ENCODE assay signal across 14 cellular contexts in the genomic region with DNA sequence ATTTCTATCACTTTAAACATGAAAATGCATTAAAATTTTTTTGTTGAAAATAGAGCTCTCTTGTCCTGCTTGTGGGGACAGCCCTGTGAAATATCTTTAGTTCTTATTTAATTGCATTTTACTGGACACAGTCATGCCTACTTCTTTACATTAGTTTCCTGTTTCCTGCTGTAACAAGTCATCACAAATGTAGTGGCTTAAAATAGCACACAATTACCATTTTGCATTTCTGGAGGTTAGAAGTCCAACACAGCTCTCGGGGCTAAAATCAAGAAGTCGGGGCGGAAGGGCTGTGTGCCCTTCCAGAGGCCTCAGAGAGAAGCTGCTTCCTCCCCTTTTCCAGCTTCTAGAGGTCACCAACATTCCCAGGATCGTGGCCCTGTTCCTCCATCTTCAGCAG. TPM values are rescaled to one million over a fixed set of nuclear protein-coding genes. Genes with fewer than 3 reads are reported as not detected.
A peak's percentile ranks its signal among the peaks of the same experiment; 100 is the strongest.
DNase-seq lines count a peak whose midpoint lies in the region; ATAC-seq, FAIRE-seq and TF ChIP-seq lines count a peak whose summit lies in the region.
"Had no signal": no experiment of that assay in that cellular context is flagged by ENCODE, and none has a peak within 500 bp of the region (broad histone marks: within the 10 kb centered on the region; RNA-seq: fewer than 3 reads in every experiment).

No MANE protein-coding gene starts in this region.

- no peak overlapping the region for H3K27ac ChIP-seq in esophagus squamous epithelium
- H3K27ac ChIP-seq: stomach had no signal

- H2AFZ ChIP-seq in Loucy (ENCODE audit: low read length) = peak overlapping the region; percentile 66

- H4K20me1 ChIP-seq in Loucy (ENCODE audit: insufficient read depth, low read length, poor library complexity, severe bottlenecking) = no peaks in the 10 kb centered on the region

- peak overlapping the region; percentile 84 for H3K4me2 ChIP-seq in Loucy (ENCODE audit: low read depth, low read length, poor library complexity, severe bottlenecking)

- H3K4me1 ChIP-seq in Loucy (ENCODE audit: insufficient read depth, low read length, poor library complexity, severe bottlenecking) (peaks cover 63% of the 10 kb centered on the region), esophagus squamous epithelium (peaks cover 0 to 8% (median 0%) of the 10 kb centered on the region in 3 donors)
- H3K4me1 ChIP-seq: stomach had no signal

- H3K9me2 ChIP-seq in Loucy (replicated peaks; ENCODE audit: low read depth, low read length) = no peaks in the 10 kb centered on the region

- no peaks in the 10 kb centered on the region for H3K36me3 ChIP-seq in Loucy (ENCODE audit: insufficient read depth, low read length)
- no peaks in the 10 kb centered on the region for H3K36me3 ChIP-seq in bronchial epithelial cell (ENCODE audit: control insufficient read depth, insufficient read depth, low read length)
- no peaks in the 10 kb centered on the region for H3K36me3 ChIP-seq in esophagus squamous epithelium
- H3K36me3 ChIP-seq: stomach had no signal

- H3K9ac ChIP-seq in Loucy (ENCODE audit: low read depth, low read length, poor library complexity, severe bottlenecking) = peak overlapping the region; percentile 63

- ATAC-seq in GM21529 (IDR thresholded peaks at IDR 0.05; ENCODE audit: unreplicated experiment) (peak; percentile 58), HG03097 (IDR thresholded peaks at IDR 0.05; ENCODE audit: low FRiP score, unreplicated experiment) (no peak), HG03460 (IDR thresholded peaks at IDR 0.05; ENCODE audit: unreplicated experiment) (no peak)
- ATAC-seq: T-helper 17 cell had no signal

- H3K4me3 ChIP-seq in GM12865 (ENCODE audit: low read depth, low read length) (no peak overlapping the region), Loucy (ENCODE audit: low read length, poor library complexity, severe bottlenecking) (peak overlapping the region; percentile 64), bronchial epithelial cell (ENCODE audit: low read depth, low read length) (no peak overlapping the region), esophagus squamous epithelium (no peak overlapping the region)
- H3K4me3 ChIP-seq: stomach had no signal

- WGBS in esophagus squamous epithelium, 2 donors = 31 to 47% methylated on average over 4 of the region's 4 CpGs

- intact Hi-C loops in esophagus squamous epithelium (cut with DNase I) = no loop called here

- no peak for TF ChIP-seq POLR2A in esophagus squamous epithelium (IDR thresholded peaks at IDR 0.05)

- no peaks in the 10 kb centered on the region for H3K79me2 ChIP-seq in Loucy (ENCODE audit: insufficient read depth, low read length)

- no peak for TF ChIP-seq CTCF in GM12865 (IDR thresholded peaks at IDR 0.05; ENCODE audit: insufficient read depth, low read depth, low read length, missing control alignments)
- no peak for TF ChIP-seq CTCF in Loucy (conservative IDR thresholded peaks at IDR 0.05; ENCODE audit: low read length)
- TF ChIP-seq CTCF in bronchial epithelial cell (IDR thresholded peaks at IDR 0.05; ENCODE audit: insufficient read depth, low read length, severe bottlenecking) = no peak
- no peak for TF ChIP-seq CTCF in esophagus squamous epithelium (IDR thresholded peaks at IDR 0.05)

- no peaks in the 10 kb centered on the region for H3F3A ChIP-seq in Loucy (ENCODE audit: low read depth)

- H3K9me3 ChIP-seq in Loucy (ENCODE audit: insufficient read depth, low read depth, low read length) (no peaks in the 10 kb centered on the region), esophagus squamous epithelium (no peaks in the 10 kb centered on the region)
- H3K9me3 ChIP-seq: stomach had no signal

- no peak for FAIRE-seq in bronchial epithelial cell (lab: Jason Lieb, UNC)
- FAIRE-seq: G401.6 had no signal

- no peaks in the 10 kb centered on the region for H3K27me3 ChIP-seq in Loucy (ENCODE audit: insufficient read depth, low read length, poor library complexity, severe bottlenecking)
- no peaks in the 10 kb centered on the region for H3K27me3 ChIP-seq in bronchial epithelial cell (ENCODE audit: control insufficient read depth, insufficient read depth, low read length)
- H3K27me3 ChIP-seq in esophagus squamous epithelium = peaks cover 0 to 9% (median 0%) of the 10 kb centered on the region in 4 donors

- DNase-seq in GM12865 (ENCODE audit: low read depth) = peak; percentile 24
- DNase-seq in bronchial epithelial cell (ENCODE audit: low read depth) = peak; percentile 68
- no peak for DNase-seq in NCI-H1694 treated with DMSO at 0.1 percent for 48 hours (lab: John Stamatoyannopoulos, UW)
- no peak for DNase-seq in esophagus squamous epithelium (lab: John Stamatoyannopoulos, UW)
- DNase-seq: activated CD8-positive, alpha-beta memory T cell treated with anti-CD3 and anti-CD28 coated beads for 24 hours; stimulated activated CD4-positive, alpha-beta T cell treated with anti-CD3 and anti-CD28 coated beads, Interleukin-4, amount 100 ng/mL, for 4 hours; stomach; T-helper 17 cell had no signal

RNA-seq across cellular contexts. Expression of a gene that starts 29.4 kb away (rescaled TPM):
- total RNA-seq in bronchial epithelial cell (0.13 and 0.26 TPM in 2 replicates), esophagus squamous epithelium (not detected)
- total RNA-seq: renal cortical epithelial cell had no signal

RNA-seq across cellular contexts. Expression of a gene that starts 39.2 kb away (rescaled TPM):
- total RNA-seq in bronchial epithelial cell (59.8 and 63.8 TPM in 2 replicates), esophagus squamous epithelium (10 to 100 TPM; 46.9 to 94.2 (median 56.0) TPM)

RNA-seq across cellular contexts. Expression of a gene that starts 40.1 kb away (rescaled TPM):
- total RNA-seq in bronchial epithelial cell (150 and 202 TPM in 2 replicates), esophagus squamous epithelium (100 to 1,000 TPM in 3 of 4 donors, 10 to 100 TPM in 1; 75.1 to 189 (median 172) TPM)

Comparison
In these comparisons a context has a peak if more than half of its experiments do, and no peak if none do; other contexts are left out.
1. DNase-seq: peak in GM12865 (single experiment) and bronchial epithelial cell (single experiment); none in NCI-H1694 treated with DMSO at 0.1 percent for 48 hours (single experiment) and esophagus squamous epithelium (single experiment).